In the genomic region with DNA sequence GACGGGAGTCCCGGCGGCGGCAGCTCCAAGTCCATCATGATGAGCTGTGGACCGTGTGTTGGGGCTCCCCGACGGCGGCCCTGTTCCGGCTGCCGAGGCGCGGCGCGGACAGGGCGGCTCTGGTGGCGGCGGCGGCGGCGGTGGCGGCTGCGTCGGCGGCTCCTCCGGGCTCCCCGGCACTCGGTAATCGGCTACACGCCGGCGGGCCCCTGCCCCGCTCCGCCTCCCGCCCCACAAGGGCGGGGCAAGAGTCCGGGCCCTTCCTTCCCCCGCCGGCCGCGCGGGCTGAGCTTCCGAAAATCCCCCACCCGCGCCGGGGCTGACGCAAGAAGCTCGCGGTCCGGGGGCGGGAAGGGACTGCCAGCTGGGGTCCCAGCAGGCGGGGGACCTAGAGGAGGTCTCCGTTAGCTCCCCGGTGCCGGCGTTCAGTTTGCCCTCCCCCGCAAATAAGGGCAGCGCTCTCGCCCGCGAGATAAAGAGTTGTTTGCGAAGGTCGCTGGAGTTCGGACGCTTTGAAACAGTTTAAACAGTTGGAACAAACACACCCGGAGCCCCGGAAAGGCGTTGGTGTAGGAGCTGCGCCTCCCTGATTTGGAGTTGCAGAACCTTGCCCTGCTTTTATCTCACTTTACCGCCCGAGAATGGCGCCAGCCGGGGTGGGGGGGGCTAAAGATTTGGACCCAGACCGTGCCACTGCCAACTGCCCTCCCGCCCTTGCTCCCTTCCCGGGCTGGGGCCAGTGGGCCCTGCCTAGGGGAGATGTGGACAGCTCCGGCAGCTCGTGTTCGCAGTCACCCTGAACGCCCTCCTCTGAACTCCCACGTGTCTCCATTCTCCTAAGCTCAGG, we compare ENCODE assay signal across 1 cellular context.
TF ChIP-seq lines count a peak whose summit lies in the region.

A gene (minus strand): TSS at position 189 of the 847 bp plus-strand sequence. CDS start 151 bp downstream, at position 38.

TF ChIP-seq in HCT116, 20 proteins besides CTCF, POLR2A, EP300 and RAD21 (continued from another document):
- TF ChIP-seq, protein P1, sequence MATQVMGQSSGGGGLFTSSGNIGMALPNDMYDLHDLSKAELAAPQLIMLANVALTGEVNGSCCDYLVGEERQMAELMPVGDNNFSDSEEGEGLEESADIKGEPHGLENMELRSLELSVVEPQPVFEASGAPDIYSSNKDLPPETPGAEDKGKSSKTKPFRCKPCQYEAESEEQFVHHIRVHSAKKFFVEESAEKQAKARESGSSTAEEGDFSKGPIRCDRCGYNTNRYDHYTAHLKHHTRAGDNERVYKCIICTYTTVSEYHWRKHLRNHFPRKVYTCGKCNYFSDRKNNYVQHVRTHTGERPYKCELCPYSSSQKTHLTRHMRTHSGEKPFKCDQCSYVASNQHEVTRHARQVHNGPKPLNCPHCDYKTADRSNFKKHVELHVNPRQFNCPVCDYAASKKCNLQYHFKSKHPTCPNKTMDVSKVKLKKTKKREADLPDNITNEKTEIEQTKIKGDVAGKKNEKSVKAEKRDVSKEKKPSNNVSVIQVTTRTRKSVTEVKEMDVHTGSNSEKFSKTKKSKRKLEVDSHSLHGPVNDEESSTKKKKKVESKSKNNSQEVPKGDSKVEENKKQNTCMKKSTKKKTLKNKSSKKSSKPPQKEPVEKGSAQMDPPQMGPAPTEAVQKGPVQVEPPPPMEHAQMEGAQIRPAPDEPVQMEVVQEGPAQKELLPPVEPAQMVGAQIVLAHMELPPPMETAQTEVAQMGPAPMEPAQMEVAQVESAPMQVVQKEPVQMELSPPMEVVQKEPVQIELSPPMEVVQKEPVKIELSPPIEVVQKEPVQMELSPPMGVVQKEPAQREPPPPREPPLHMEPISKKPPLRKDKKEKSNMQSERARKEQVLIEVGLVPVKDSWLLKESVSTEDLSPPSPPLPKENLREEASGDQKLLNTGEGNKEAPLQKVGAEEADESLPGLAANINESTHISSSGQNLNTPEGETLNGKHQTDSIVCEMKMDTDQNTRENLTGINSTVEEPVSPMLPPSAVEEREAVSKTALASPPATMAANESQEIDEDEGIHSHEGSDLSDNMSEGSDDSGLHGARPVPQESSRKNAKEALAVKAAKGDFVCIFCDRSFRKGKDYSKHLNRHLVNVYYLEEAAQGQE (IDR thresholded peaks at IDR 0.05; ENCODE audit: low read depth) = no peak
- TF ChIP-seq, protein P2, sequence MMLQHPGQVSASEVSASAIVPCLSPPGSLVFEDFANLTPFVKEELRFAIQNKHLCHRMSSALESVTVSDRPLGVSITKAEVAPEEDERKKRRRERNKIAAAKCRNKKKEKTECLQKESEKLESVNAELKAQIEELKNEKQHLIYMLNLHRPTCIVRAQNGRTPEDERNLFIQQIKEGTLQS (IDR thresholded peaks at IDR 0.05) = peak; percentile 74; the same call in 1 of the 2 replicates
- TF ChIP-seq SIN3A (IDR thresholded peaks at IDR 0.05; ENCODE audit: low read depth) (no peak; the same call in 1 of the 2 replicates), POLR2AphosphoS5 (IDR thresholded peaks at IDR 0.05; ENCODE audit: low read depth, low read length) (peak; percentile 73), EGR1 (IDR thresholded peaks at IDR 0.05; ENCODE audit: low read depth) (peak; percentile 95), JUND (IDR thresholded peaks at IDR 0.05) (0 out of 2 replicates have a peak, but pooled peaks have one; percentile 22), SP1 (IDR thresholded peaks at IDR 0.05; ENCODE audit: low read depth) (peak; percentile 57), CEBPB (IDR thresholded peaks at IDR 0.05; ENCODE audit: low read depth) (peak; percentile 88), YY1 (IDR thresholded peaks at IDR 0.05; ENCODE audit: extremely low read depth, insufficient replicate concordance, low read depth, low read length) (no peak), ZNF274 (IDR thresholded peaks at IDR 0.05; ENCODE audit: low read depth, low read length) (no peak), ELF1 (IDR thresholded peaks at IDR 0.05; ENCODE audit: borderline replicate concordance, low read depth) (no peak), SRF (IDR thresholded peaks at IDR 0.05; ENCODE audit: low read depth) (no peak), TCF7L2 (IDR thresholded peaks at IDR 0.05; ENCODE audit: borderline replicate concordance, extremely low read depth, insufficient read depth, insufficient read length) (peak; percentile 70), EZH2phosphoT487 (IDR thresholded peaks at IDR 0.05; ENCODE audit: borderline replicate concordance) (no peak), EZH2 (IDR thresholded peaks at IDR 0.05) (no peak), ZFX (IDR thresholded peaks at IDR 0.05) (peak; percentile 78), CBX3 (IDR thresholded peaks at IDR 0.05; ENCODE audit: low read depth) (no peak)
- TF ChIP-seq, protein P3, sequence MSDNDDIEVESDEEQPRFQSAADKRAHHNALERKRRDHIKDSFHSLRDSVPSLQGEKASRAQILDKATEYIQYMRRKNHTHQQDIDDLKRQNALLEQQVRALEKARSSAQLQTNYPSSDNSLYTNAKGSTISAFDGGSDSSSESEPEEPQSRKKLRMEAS (IDR thresholded peaks at IDR 0.05) = no peak; the same call in 1 of the 2 replicates
TF ChIP-seq in HCT116: peak in this region for 8.
